ENCODE assay signal across 14 cellular contexts in the genomic region with DNA sequence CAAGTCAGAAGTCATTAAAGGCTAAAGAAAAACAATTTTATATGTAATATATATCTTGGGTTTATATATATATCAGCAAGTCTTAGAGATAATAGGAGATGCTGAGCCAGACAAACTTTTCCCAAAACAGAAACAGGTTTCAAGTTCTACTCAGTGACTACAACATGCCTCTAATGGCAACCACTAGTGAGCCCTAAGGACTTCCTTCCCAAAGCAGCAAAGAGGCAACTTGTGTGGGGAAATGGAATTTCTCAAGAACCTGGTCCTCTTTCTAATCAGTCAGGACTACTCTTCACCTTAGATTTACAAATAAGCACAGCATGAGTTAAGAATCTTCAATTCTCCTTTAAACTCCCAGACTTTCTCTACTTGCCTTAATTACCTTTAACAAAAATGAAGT. TPM values are rescaled to one million over a fixed set of nuclear protein-coding genes. Genes with fewer than 3 reads are reported as not detected.
A peak's percentile ranks its signal among the peaks of the same experiment; 100 is the strongest.
DNase-seq lines count a peak whose midpoint lies in the region; ATAC-seq and TF ChIP-seq lines count a peak whose summit lies in the region.
"Had no signal": no experiment of that assay in that cellular context is flagged by ENCODE, and none has a peak within 500 bp of the region (broad histone marks: within the 10 kb centered on the region; RNA-seq: fewer than 3 reads in every experiment).

No MANE protein-coding gene starts in this region.

- no peak for TF ChIP-seq POLR2A in suprapubic skin (IDR thresholded peaks at IDR 0.05)

- no peaks in the 10 kb centered on the region for H3K36me3 ChIP-seq in CD8-positive, alpha-beta T cell (ENCODE audit: insufficient read depth, low read length)
- no peaks in the 10 kb centered on the region for H3K36me3 ChIP-seq in left lung
- no peaks in the 10 kb centered on the region for H3K36me3 ChIP-seq in suprapubic skin

- CTCF ChIA-PET in CD8-positive, alpha-beta T cell (lab: Charles Lee), result no interaction called here
- CTCF ChIA-PET in activated B cell treated with CpG ODN at 0.5 μM for 24 hours (lab: Charles Lee), result interaction anchor here (1.9 kb wide), 1 partner anchor 24 kb away, joined by 6 read pairs; no protein-coding TSS in a partner anchor

- H3K9me3 Mint-ChIP-seq in CD8-positive, alpha-beta T cell, result no peaks in the 10 kb centered on the region
- no peaks in the 10 kb centered on the region for H3K9me3 Mint-ChIP-seq in activated B cell treated with CpG ODN at 0.5 μM for 24 hours
- H3K9me3 Mint-ChIP-seq: activated CD4-positive, alpha-beta T cell treated with anti-CD3 and anti-CD28 coated beads, Interleukin-2, amount 10 ng/mL, durations not matched to agents 7 days and 5 days had no signal

- peaks cover 73% of the 10 kb centered on the region for H3K4me1 Mint-ChIP-seq in CD8-positive, alpha-beta T cell (ENCODE audit: low read depth)
- H3K4me1 Mint-ChIP-seq in activated B cell treated with CpG ODN at 0.5 μM for 24 hours, result peaks cover 61% of the 10 kb centered on the region

- peaks cover 49% of the 10 kb centered on the region for H3K36me3 Mint-ChIP-seq in CD8-positive, alpha-beta T cell
- peaks cover 42% of the 10 kb centered on the region for H3K36me3 Mint-ChIP-seq in activated B cell treated with CpG ODN at 0.5 μM for 24 hours (ENCODE audit: low read depth)

- peak; percentile 21 for DNase-seq in AG10803 (ENCODE audit: low read depth)
- DNase-seq in CD8-positive, alpha-beta T cell, result no peak
- DNase-seq in activated B cell treated with CpG ODN at 0.5 μM for 24 hours, result no peak
- DNase-seq in left lung, result no peak
- DNase-seq in inferior parietal cortex (ENCODE audit: extremely low spot score), result no peak
- no peak for DNase-seq in suprapubic skin (ENCODE audit: low spot score in 2 of 2)
- no peak for DNase-seq in GM03348 (ENCODE audit: low spot score)
- DNase-seq: activated CD4-positive, alpha-beta T cell treated with anti-CD3 and anti-CD28 coated beads, Interleukin-2, amount 10 ng/mL, durations not matched to agents 7 days and 5 days; activated naive CD4-positive, alpha-beta T cell; islet precursor cell; NCI-H1048; NCI-H82; substantia nigra had no signal

- TF ChIP-seq CTCF in AG10803 (conservative IDR thresholded peaks at IDR 0.05; ENCODE audit: low read length) (no peak), activated B cell treated with CpG ODN at 0.5 μM for 24 hours (IDR thresholded peaks at IDR 0.05) (no peak), left lung (IDR thresholded peaks at IDR 0.05) (no peak), suprapubic skin (IDR thresholded peaks at IDR 0.05) (no peak)
- no peak for TF ChIP-seq CTCF in CD8-positive, alpha-beta T cell (IDR thresholded peaks at IDR 0.05)

- no peaks in the 10 kb centered on the region for H3K27me3 ChIP-seq in CD8-positive, alpha-beta T cell (ENCODE audit: insufficient read depth, low read length)
- H3K27me3 ChIP-seq in left lung, result no peaks in the 10 kb centered on the region
- no peaks in the 10 kb centered on the region for H3K27me3 ChIP-seq in suprapubic skin

- peak overlapping the region; percentile 42 for H3K27ac Mint-ChIP-seq in CD8-positive, alpha-beta T cell
- peak overlapping the region; percentile 71 for H3K27ac Mint-ChIP-seq in activated B cell treated with CpG ODN at 0.5 μM for 24 hours

- H3K4me3 Mint-ChIP-seq in CD8-positive, alpha-beta T cell, result peak overlapping the region; percentile 41
- H3K4me3 Mint-ChIP-seq in activated B cell treated with CpG ODN at 0.5 μM for 24 hours, result peak overlapping the region; percentile 7

- no peak overlapping the region for H3K4me3 ChIP-seq in AG10803 (ENCODE audit: low read length)
- no peak overlapping the region for H3K4me3 ChIP-seq in CD8-positive, alpha-beta T cell (ENCODE audit: low read depth, low read length)
- no peak overlapping the region for H3K4me3 ChIP-seq in left lung
- H3K4me3 ChIP-seq in suprapubic skin, result no peak overlapping the region

- no peak for ATAC-seq in CD8-positive, alpha-beta T cell
- ATAC-seq in activated B cell treated with CpG ODN at 0.5 μM for 24 hours (ENCODE audit: low read depth) (no peak), left lung (peak; percentile 85), GM21390 (IDR thresholded peaks at IDR 0.05; ENCODE audit: unreplicated experiment) (no peak)

- no peaks in the 10 kb centered on the region for H3K9me3 ChIP-seq in CD8-positive, alpha-beta T cell (ENCODE audit: low read length)
- H3K9me3 ChIP-seq in left lung (no peaks in the 10 kb centered on the region), suprapubic skin (no peaks in the 10 kb centered on the region)

- intact Hi-C loops in CD8-positive, alpha-beta T cell (cut with DNase I, micrococcal nuclease), result loop anchor here in 1 of 2 experiments (2.0 to 5.0 kb wide), 2 partner anchors 18 to 1080 kb away; a partner anchor contains a TSS
- intact Hi-C loops in activated B cell treated with CpG ODN at 0.5 μM for 24 hours (cut with micrococcal nuclease), result no loop called here
- intact Hi-C loops in left lung (cut with DNase I), result no loop called here

- peaks cover 24% of the 10 kb centered on the region for H3K4me1 ChIP-seq in CD8-positive, alpha-beta T cell (ENCODE audit: insufficient read depth, low read length)
- H3K4me1 ChIP-seq in left lung (peaks cover 14 to 73% of the 10 kb centered on the region in 2 donors), suprapubic skin (peaks cover 7% of the 10 kb centered on the region)

- no peaks in the 10 kb centered on the region for H3K27me3 Mint-ChIP-seq in CD8-positive, alpha-beta T cell (ENCODE audit: low read depth)
- H3K27me3 Mint-ChIP-seq in activated B cell treated with CpG ODN at 0.5 μM for 24 hours, result no peaks in the 10 kb centered on the region
- H3K27me3 Mint-ChIP-seq: activated CD4-positive, alpha-beta T cell treated with anti-CD3 and anti-CD28 coated beads, Interleukin-2, amount 10 ng/mL, durations not matched to agents 7 days and 5 days had no signal

- POLR2A ChIA-PET in CD8-positive, alpha-beta T cell (lab: Charles Lee), result no interaction called here
- POLR2A ChIA-PET in activated B cell treated with CpG ODN at 0.5 μM for 24 hours (lab: Charles Lee), result no interaction called here

- H3K27ac ChIP-seq in CD8-positive, alpha-beta T cell (ENCODE audit: low read depth, low read length), result no peak overlapping the region
- peak overlapping the region in 1 of 2 donors; percentile 34 for H3K27ac ChIP-seq in left lung
- H3K27ac ChIP-seq in suprapubic skin, result no peak overlapping the region

- no peak for TF ChIP-seq EP300 in suprapubic skin (IDR thresholded peaks at IDR 0.05)

RNA-seq across cellular contexts. Expression of a gene that starts 17.6 kb away (rescaled TPM):
- total RNA-seq in CD8-positive, alpha-beta T cell, result 100 to 1,000 TPM; 111 to 116 TPM
- total RNA-seq in activated B cell treated with CpG ODN at 0.5 μM for 24 hours (43.8 and 52.1 TPM in 2 replicates), left lung (10 to 100 TPM; 35.5 to 39.5 TPM), suprapubic skin (10 to 100 TPM; 20.6 to 43.9 (median 28.1) TPM)
